ENCODE assay signal across 19 cellular contexts in genomic region chr1:94679336-94680007, GRCh38.
DNase-seq lines count a peak whose midpoint lies in the region; ATAC-seq and TF ChIP-seq lines count a peak whose summit lies in the region.
"Had no signal": no experiment of that assay in that cellular context is flagged by ENCODE, and none has a peak within 500 bp of the region (broad histone marks: within the 10 kb centered on the region; RNA-seq: fewer than 3 reads in every experiment).

No MANE protein-coding gene starts in this region.

- H3K4me1 ChIP-seq in liver (ENCODE audit: control insufficient read depth in 4 of 4, insufficient read depth in 4 of 4, low read length in 3 of 4) = no peaks in the 10 kb centered on the region
- peaks cover 31% of the 10 kb centered on the region for H3K4me1 ChIP-seq in testis

- H3K36me3 ChIP-seq in liver (ENCODE audit: control insufficient read depth in 4 of 4, insufficient read depth in 3 of 4, low read depth in 1 of 4, low read length in 3 of 4) (no peaks in the 10 kb centered on the region), testis (ENCODE audit: low read depth, missing control alignments) (no peaks in the 10 kb centered on the region)
- H3K36me3 ChIP-seq: cardiac muscle cell, WERI-Rb-1 had no signal

- DNase-seq in amniotic epithelial cell (ENCODE audit: low read depth) = peak; percentile 95
- peak; percentile 28 for DNase-seq in fibroblast of pulmonary artery (ENCODE audit: low read depth)
- peak; percentile 77 for DNase-seq in testis
- DNase-seq in SK-N-DZ (ENCODE audit: low spot score) = no peak
- DNase-seq in GM10266 (ENCODE audit: extremely low spot score) = no peak
- DNase-seq in activated CD4-positive, alpha-beta memory T cell treated with anti-CD3 and anti-CD28 coated beads, Interleukin-2, amount 10 ng/mL, durations not matched to agents 7 days and 5 days = no peak
- DNase-seq: activated gamma-delta T cell; activated T-cell treated with anti-CD3 and anti-CD28 coated beads for 4 hours; EL; kidney glomerular epithelial cell; naive thymus-derived CD8-positive, alpha-beta T cell; NCI-H1092 treated with DMSO at 0.1 percent for 48 hours; substantia nigra; WERI-Rb-1 had no signal

- H3K27me3 Mint-ChIP-seq in activated CD4-positive, alpha-beta memory T cell treated with anti-CD3 and anti-CD28 coated beads, Interleukin-2, amount 10 ng/mL, durations not matched to agents 7 days and 5 days = peaks cover 4% of the 10 kb centered on the region

- TF ChIP-seq CTCF in fibroblast of pulmonary artery (IDR thresholded peaks at IDR 0.05; ENCODE audit: low read length, missing control alignments) = no peak
- no peak for TF ChIP-seq CTCF in liver (IDR thresholded peaks at IDR 0.05; ENCODE audit: low read depth, low read length, missing input control)
- no peak for TF ChIP-seq CTCF in testis (IDR thresholded peaks at IDR 0.05)
- TF ChIP-seq CTCF in GM10266 (IDR thresholded peaks at IDR 0.05; ENCODE audit: control insufficient read depth, insufficient read depth, low read depth, missing control alignments) = no peak

- CTCF ChIA-PET in activated CD4-positive, alpha-beta memory T cell treated with anti-CD3 and anti-CD28 coated beads, Interleukin-2, amount 10 ng/mL, durations not matched to agents 7 days and 5 days (lab: Charles Lee) = no interaction called here

- no peak overlapping the region for H3K4me3 Mint-ChIP-seq in activated CD4-positive, alpha-beta memory T cell treated with anti-CD3 and anti-CD28 coated beads, Interleukin-2, amount 10 ng/mL, durations not matched to agents 7 days and 5 days
- H3K4me3 Mint-ChIP-seq: CD14-positive monocyte; mesothelial cell of epicardium; naive thymus-derived CD8-positive, alpha-beta T cell had no signal

- no peaks in the 10 kb centered on the region for H3K27me3 ChIP-seq in liver (ENCODE audit: control insufficient read depth in 4 of 4, insufficient read depth in 4 of 4, low read length in 3 of 4)
- no peaks in the 10 kb centered on the region for H3K27me3 ChIP-seq in testis
- H3K27me3 ChIP-seq: cardiac muscle cell had no signal

- H3K4me3 ChIP-seq in fibroblast of pulmonary artery (replicated peaks; ENCODE audit: low read depth, low read length) (no peak overlapping the region), liver (ENCODE audit: low read depth in 1 of 3, low read length in 3 of 3) (no peak overlapping the region), testis (no peak overlapping the region)
- H3K4me3 ChIP-seq: cardiac muscle cell had no signal

- no peak for TF ChIP-seq RAD21 in liver (IDR thresholded peaks at IDR 0.05)

- H3K9me3 ChIP-seq in liver (ENCODE audit: control insufficient read depth in 4 of 4, low read length in 3 of 4) (no peaks in the 10 kb centered on the region), testis (no peaks in the 10 kb centered on the region)

- H3K9ac ChIP-seq in liver (ENCODE audit: low read depth in 1 of 2, low read length in 2 of 2) = no peak overlapping the region

- intact Hi-C loops in testis (cut with DNase I; ENCODE audit: low total_unique reads) = no loop called here

- no peaks in the 10 kb centered on the region for H3K36me3 Mint-ChIP-seq in activated CD4-positive, alpha-beta memory T cell treated with anti-CD3 and anti-CD28 coated beads, Interleukin-2, amount 10 ng/mL, durations not matched to agents 7 days and 5 days (ENCODE audit: low read depth)
- H3K36me3 Mint-ChIP-seq: CD14-positive monocyte; naive thymus-derived CD8-positive, alpha-beta T cell had no signal

- no peaks in the 10 kb centered on the region for H3K4me1 Mint-ChIP-seq in activated CD4-positive, alpha-beta memory T cell treated with anti-CD3 and anti-CD28 coated beads, Interleukin-2, amount 10 ng/mL, durations not matched to agents 7 days and 5 days

- WGBS in liver = 93% methylated on average over 4 of the region's 4 CpGs
- WGBS in testis, 2 donors = 31 to 49% methylated on average over 4 of the region's 4 CpGs

- H3K27ac ChIP-seq in liver (ENCODE audit: low read depth in 1 of 2, low read length in 2 of 2) = no peak overlapping the region
- peak overlapping the region; percentile 50 to 78 for H3K27ac ChIP-seq in testis
- H3K27ac ChIP-seq: cardiac muscle cell, WERI-Rb-1 had no signal

- TF ChIP-seq POLR2A in testis (IDR thresholded peaks at IDR 0.05) = no peak

- no peak for ATAC-seq in GM21515 (IDR thresholded peaks at IDR 0.05; ENCODE audit: unreplicated experiment)
- ATAC-seq: naive thymus-derived CD8-positive, alpha-beta T cell had no signal

- no peak overlapping the region for H3K27ac Mint-ChIP-seq in activated CD4-positive, alpha-beta memory T cell treated with anti-CD3 and anti-CD28 coated beads, Interleukin-2, amount 10 ng/mL, durations not matched to agents 7 days and 5 days
- H3K27ac Mint-ChIP-seq: CD14-positive monocyte; mesothelial cell of epicardium; naive thymus-derived CD8-positive, alpha-beta T cell had no signal

- H3K9me3 Mint-ChIP-seq in activated CD4-positive, alpha-beta memory T cell treated with anti-CD3 and anti-CD28 coated beads, Interleukin-2, amount 10 ng/mL, durations not matched to agents 7 days and 5 days = no peaks in the 10 kb centered on the region
- H3K9me3 Mint-ChIP-seq: naive thymus-derived CD8-positive, alpha-beta T cell had no signal

- POLR2A ChIA-PET in activated CD4-positive, alpha-beta memory T cell treated with anti-CD3 and anti-CD28 coated beads, Interleukin-2, amount 10 ng/mL, durations not matched to agents 7 days and 5 days (lab: Charles Lee) = no interaction called here

TF ChIP-seq in liver, 16 proteins besides CTCF, POLR2A, EP300 and RAD21:
- TF ChIP-seq NR2F2 (IDR thresholded peaks at IDR 0.05) = peak; percentile 64
- TF ChIP-seq RXRA (IDR thresholded peaks at IDR 0.05) = no peak

Comparison
In these comparisons a context has a peak if more than half of its experiments do, and no peak if none do; other contexts are left out.
1. DNase-seq: peak in amniotic epithelial cell (single experiment), fibroblast of pulmonary artery (single experiment) and testis (single experiment); none in SK-N-DZ (single experiment), GM10266 (single experiment) and activated CD4-positive, alpha-beta memory T cell treated with anti-CD3 and anti-CD28 coated beads, Interleukin-2, amount 10 ng/mL, durations not matched to agents 7 days and 5 days (single experiment).
2. H3K27ac ChIP-seq: peak in testis (2 of 2); none in liver (0 of 2).